Comparison of ENCODE assay signal across 8 cellular contexts in the genomic region with DNA sequence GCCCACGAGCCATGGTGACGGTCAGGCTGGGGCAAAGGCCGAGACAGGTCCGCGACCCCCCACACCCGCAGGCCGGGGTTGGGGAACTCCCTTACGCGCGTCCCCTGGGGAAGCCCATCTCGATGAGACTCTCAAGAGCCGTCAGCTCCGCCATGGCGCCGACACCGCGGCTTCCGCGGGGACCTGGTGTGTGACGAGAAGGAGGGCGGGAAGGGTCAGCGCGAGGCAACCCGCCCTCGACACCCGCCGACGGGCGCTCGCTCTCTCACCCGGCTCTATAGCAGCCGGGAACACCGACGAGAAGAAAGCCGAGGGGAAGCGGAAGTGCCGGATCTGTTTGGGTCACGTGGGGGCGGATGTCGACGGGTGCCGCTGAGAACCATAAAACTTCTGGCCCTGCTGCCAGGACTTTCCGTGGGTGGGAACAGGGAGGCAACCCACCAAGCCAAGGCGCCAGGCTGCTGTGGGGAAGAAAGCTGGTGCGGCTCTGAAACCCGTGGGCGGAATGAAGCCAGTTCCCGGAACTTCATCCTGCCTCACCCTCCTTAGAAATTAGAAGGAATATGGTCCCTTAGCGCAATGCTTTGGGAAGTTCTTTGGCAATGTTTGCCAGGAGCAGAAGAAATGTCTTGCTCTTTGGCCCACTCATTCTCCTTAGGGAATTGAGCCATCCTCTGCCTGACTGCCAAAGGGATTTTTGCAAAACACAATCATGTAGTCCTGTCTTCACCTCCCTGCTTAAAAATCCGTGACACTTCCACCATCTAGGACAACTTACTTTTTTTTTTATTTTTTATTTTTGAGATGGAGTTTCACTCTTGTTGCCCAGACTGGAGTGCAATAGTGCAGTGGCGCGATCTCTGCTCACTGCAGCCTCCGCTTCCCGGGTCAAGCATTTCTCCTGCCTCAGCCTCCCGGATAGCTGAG. TPM values are rescaled to one million over a fixed set of nuclear protein-coding genes. Genes with fewer than 3 reads are reported as not detected.
A peak's percentile ranks its signal among the peaks of the same experiment; 100 is the strongest.
DNase-seq lines count a peak whose midpoint lies in the region; ATAC-seq, FAIRE-seq and TF ChIP-seq lines count a peak whose summit lies in the region.

A gene with protein sequence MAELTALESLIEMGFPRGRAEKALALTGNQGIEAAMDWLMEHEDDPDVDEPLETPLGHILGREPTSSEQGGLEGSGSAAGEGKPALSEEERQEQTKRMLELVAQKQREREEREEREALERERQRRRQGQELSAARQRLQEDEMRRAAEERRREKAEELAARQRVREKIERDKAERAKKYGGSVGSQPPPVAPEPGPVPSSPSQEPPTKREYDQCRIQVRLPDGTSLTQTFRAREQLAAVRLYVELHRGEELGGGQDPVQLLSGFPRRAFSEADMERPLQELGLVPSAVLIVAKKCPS (minus strand): TSS at position 304 of the 927 bp plus-strand sequence. CDS start 150 bp downstream, at position 154.

- peaks cover 40% of the 10 kb centered on the region for H3K36me3 ChIP-seq in WERI-Rb-1
- H3K36me3 ChIP-seq in small intestine (ENCODE audit: control insufficient read depth in 2 of 2, insufficient read depth in 2 of 2, low read length in 2 of 2) = peaks cover 2 to 3% of the 10 kb centered on the region in 2 donors

- no peak for FAIRE-seq in small intestine (lab: Jason Lieb, UNC)

- DNase-seq in GM10266 (ENCODE audit: extremely low spot score) (peak; percentile 92), NCI-H2196 treated with DMSO at 0.1 percent for 48 hours (lab: John Stamatoyannopoulos, UW; ENCODE audit: unreplicated experiment) (peak; percentile 72), WERI-Rb-1 (peak; percentile 87), T47D (ENCODE audit: low read depth in 1 of 2, low spot score in 1 of 2) (peak; percentile 89 to 92), iPS-NIHi11 (ENCODE audit: low spot score) (peak; percentile 90), small intestine (peak; percentile 90)

- in situ Hi-C loops in T47D (cut with HindIII; ENCODE audit: low pct_unique_long_range_greater_than_20kb, low sequenced_read_pairs) = no loop called here

- 2 to 7% (median 3%) methylated on average over 50 to 55 of the region's 55 CpGs for WGBS in small intestine, 3 donors

- peak; percentile 68 for ATAC-seq in HG02973 (IDR thresholded peaks at IDR 0.05; ENCODE audit: unreplicated experiment)
- ATAC-seq in HG03045 (IDR thresholded peaks at IDR 0.05; ENCODE audit: unreplicated experiment) = no peak

- peaks cover 2 to 4% of the 10 kb centered on the region in 2 donors for H3K4me1 ChIP-seq in small intestine (ENCODE audit: control insufficient read depth in 2 of 2, insufficient read depth in 1 of 2, low read depth in 1 of 2, low read length in 1 of 2)

- H3K27me3 ChIP-seq in WERI-Rb-1 (ENCODE audit: insufficient read depth, low read depth, severe bottlenecking) (no peaks in the 10 kb centered on the region), small intestine (ENCODE audit: control insufficient read depth in 2 of 2, insufficient read depth in 2 of 2, low read length in 2 of 2) (no peaks in the 10 kb centered on the region)

- H3K9me3 ChIP-seq in WERI-Rb-1 (ENCODE audit: severe bottlenecking) (no peaks in the 10 kb centered on the region), small intestine (ENCODE audit: control insufficient read depth, low read depth) (no peaks in the 10 kb centered on the region)

- TF ChIP-seq CTCF in GM10266 (IDR thresholded peaks at IDR 0.05; ENCODE audit: control insufficient read depth, insufficient read depth, low read depth, missing control alignments) (no peak), WERI-Rb-1 (IDR thresholded peaks at IDR 0.05; ENCODE audit: low read depth, low read length) (no peak)

- H3K27ac ChIP-seq in WERI-Rb-1 (peak within 1 kb of the TSS; percentile 85), small intestine (ENCODE audit: low read depth in 1 of 2, low read length in 1 of 2) (peak within 1 kb of the TSS; percentile 77 to 88)

- H3K4me3 ChIP-seq in WERI-Rb-1 (ENCODE audit: low read depth, low read length) (peak within 1 kb of the TSS; percentile 88), small intestine (ENCODE audit: low read depth in 1 of 2, low read length in 2 of 2) (peak within 1 kb of the TSS; percentile 85 to 93)

RNA-seq across cellular contexts. Expression of the gene that starts here (rescaled TPM):
- polyA plus RNA-seq in small intestine = 100 to 1,000 TPM; 158 to 224 (median 164) TPM
